Comparison of ENCODE assay signal across 11 cellular contexts in the genomic region with DNA sequence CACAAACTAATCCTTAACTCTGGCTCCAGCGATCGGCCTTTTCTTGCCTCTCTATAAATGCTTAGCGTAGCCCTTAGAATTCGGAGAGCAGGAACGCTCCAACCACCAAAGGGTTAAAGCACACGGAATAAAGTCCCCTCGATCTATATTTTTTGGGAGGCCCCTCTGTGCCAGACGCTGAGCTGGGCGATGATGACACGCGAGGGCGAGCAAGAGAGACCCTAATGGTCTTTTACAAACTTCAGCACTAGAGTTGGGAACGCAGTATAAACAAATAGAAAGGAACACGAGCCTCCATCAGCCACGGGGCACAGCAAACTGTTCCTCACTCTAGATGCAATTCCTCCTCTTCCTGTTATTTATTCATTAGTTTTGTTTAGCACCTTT. TPM values are rescaled to one million over a fixed set of nuclear protein-coding genes. Genes with fewer than 3 reads are reported as not detected.
DNase-seq lines count a peak whose midpoint lies in the region; ATAC-seq, FAIRE-seq and TF ChIP-seq lines count a peak whose summit lies in the region.
"Had no signal": no experiment of that assay in that cellular context is flagged by ENCODE, and none has a peak within 500 bp of the region (broad histone marks: within the 10 kb centered on the region; RNA-seq: fewer than 3 reads in every experiment).

No MANE protein-coding gene starts in this region.

- H3K4me1 ChIP-seq in A549 (peaks cover 9% of the 10 kb centered on the region), HEK293 (ENCODE audit: control insufficient read depth, insufficient read depth, low read length) (peaks cover 20% of the 10 kb centered on the region), esophagus squamous epithelium (peaks cover 6 to 23% (median 12%) of the 10 kb centered on the region in 3 donors)

- H3K9me3 ChIP-seq in A549: no peaks in the 10 kb centered on the region
- H3K9me3 ChIP-seq in HEK293 (ENCODE audit: control insufficient read depth, insufficient read depth, low read depth, low read length): no peaks in the 10 kb centered on the region
- H3K9me3 ChIP-seq in esophagus squamous epithelium: no peaks in the 10 kb centered on the region

- H3K27ac Mint-ChIP-seq in neural crest cell (ENCODE audit: unreplicated experiment): peak overlapping the region; percentile 60
- H3K27ac Mint-ChIP-seq in immature natural killer cell: no peak overlapping the region

- no peak for TF ChIP-seq RAD21 in A549 (conservative IDR thresholded peaks at IDR 0.05 in 1 of 2, IDR thresholded peaks at IDR 0.05 in 1 of 2)

- H3K4me3 ChIP-seq in A549 (peak overlapping the region; percentile 62), HEK293 (ENCODE audit: low read depth, low read length) (peak overlapping the region; percentile 63), esophagus squamous epithelium (peak overlapping the region in 3 of 4 donors; percentile 30 to 64 (median 49))
- H3K4me3 ChIP-seq: PC-9 had no signal

- no peak for TF ChIP-seq EP300 in A549 (IDR thresholded peaks at IDR 0.05)

- H3K4me2 ChIP-seq in A549: peak overlapping the region; percentile 99
- H3K4me2 ChIP-seq: KMS-11, PC-9 had no signal

- peaks cover 0 to 86% (median 7%) of the 10 kb centered on the region in 4 donors for H3K27me3 ChIP-seq in esophagus squamous epithelium

- peak in 1 of 2 experiments; percentile 60; a peak in 3 of 6 replicates for ATAC-seq in A549

- peaks cover 52% of the 10 kb centered on the region for H3K4me1 Mint-ChIP-seq in neural crest cell
- no peaks in the 10 kb centered on the region for H3K4me1 Mint-ChIP-seq in immature natural killer cell

- H3K36me3 Mint-ChIP-seq in neural crest cell (ENCODE audit: low read depth) (peaks cover 3% of the 10 kb centered on the region), immature natural killer cell (no peaks in the 10 kb centered on the region)

- TF ChIP-seq POLR2A in A549 (IDR thresholded peaks at IDR 0.05; ENCODE audit: low read length) (no peak), esophagus squamous epithelium (IDR thresholded peaks at IDR 0.05) (no peak)

- H3K4me3 Mint-ChIP-seq in neural crest cell (peak overlapping the region; percentile 96), immature natural killer cell (no peak overlapping the region)

- H3K27me3 Mint-ChIP-seq in neural crest cell (ENCODE audit: low read depth): peaks cover 19% of the 10 kb centered on the region
- H3K27me3 Mint-ChIP-seq in immature natural killer cell (ENCODE audit: low read depth in 3 of 3): peaks cover 9 to 26% (median 16%) of the 10 kb centered on the region in 3 donors

- H3K9me3 Mint-ChIP-seq in neural crest cell (no peaks in the 10 kb centered on the region), immature natural killer cell (peaks cover 0 to 10% (median 4%) of the 10 kb centered on the region in 6 donors)

- no peak for DNase-seq in A549 (ENCODE audit: low read depth in 1 of 2, low spot score in 1 of 2)
- no peak for DNase-seq in esophagus squamous epithelium (lab: John Stamatoyannopoulos, UW)
- no peak for DNase-seq in neural crest cell (ENCODE audit: low read depth, low spot score)
- DNase-seq in anterior cingulate cortex (lab: John Stamatoyannopoulos, UW): no peak
- no peak for DNase-seq in frontal cortex (ENCODE audit: low spot score in 2 of 2)
- no peak for DNase-seq in immature natural killer cell
- DNase-seq in cerebellar nuclear complex (lab: John Stamatoyannopoulos, UW): no peak
- DNase-seq: DND-41, PC-9 had no signal

- 29% methylated on average over 15 of the region's 15 CpGs for WGBS in A549 (ENCODE audit: missing lambda C conversion rate)
- 7 to 10% methylated on average over 13 to 14 of the region's 15 CpGs for WGBS in esophagus squamous epithelium, 2 donors

- CTCF ChIA-PET in A549 (lab: Yijun Ruan, JAX) (no interaction called here), HEK293 (lab: Yijun Ruan, JAX) (no interaction called here)

- H3K36me3 ChIP-seq in HEK293 (ENCODE audit: control insufficient read depth in 2 of 2, insufficient read depth in 1 of 2, low read length in 2 of 2): no peaks in the 10 kb centered on the region
- H3K36me3 ChIP-seq in esophagus squamous epithelium: no peaks in the 10 kb centered on the region

- FAIRE-seq in A549 (lab: Jason Lieb, UNC) (no peak), frontal cortex (lab: Jason Lieb, UNC) (no peak)

- H3K27ac ChIP-seq in A549: no peak overlapping the region
- H3K27ac ChIP-seq in HEK293 (ENCODE audit: extremely low read depth, low read depth, low read length): peak overlapping the region; percentile 82; the same call in 1 of the 2 replicates
- H3K27ac ChIP-seq in esophagus squamous epithelium: no peak overlapping the region
- H3K27ac ChIP-seq: KMS-11, PC-9 had no signal

- POLR2A ChIA-PET in A549 (lab: Yijun Ruan, JAX) (no interaction called here), HEK293 (lab: Yijun Ruan, JAX) (no interaction called here)

- intact Hi-C loops in esophagus squamous epithelium (cut with DNase I): no loop called here

- TF ChIP-seq CTCF in A549 (IDR thresholded peaks at IDR 0.05): no peak
- no peak for TF ChIP-seq CTCF in HEK293 (tag by site-specific recombination; IDR thresholded peaks at IDR 0.05)
- no peak for TF ChIP-seq CTCF in esophagus squamous epithelium (IDR thresholded peaks at IDR 0.05)
- no peak for TF ChIP-seq CTCF in neural crest cell (conservative IDR thresholded peaks at IDR 0.05)

TF ChIP-seq in A549, 52 proteins besides CTCF, POLR2A, EP300 and RAD21:
- no peak for TF ChIP-seq NFE2L2 (conservative IDR thresholded peaks at IDR 0.05; ENCODE audit: low read length)
- TF ChIP-seq, protein P1, sequence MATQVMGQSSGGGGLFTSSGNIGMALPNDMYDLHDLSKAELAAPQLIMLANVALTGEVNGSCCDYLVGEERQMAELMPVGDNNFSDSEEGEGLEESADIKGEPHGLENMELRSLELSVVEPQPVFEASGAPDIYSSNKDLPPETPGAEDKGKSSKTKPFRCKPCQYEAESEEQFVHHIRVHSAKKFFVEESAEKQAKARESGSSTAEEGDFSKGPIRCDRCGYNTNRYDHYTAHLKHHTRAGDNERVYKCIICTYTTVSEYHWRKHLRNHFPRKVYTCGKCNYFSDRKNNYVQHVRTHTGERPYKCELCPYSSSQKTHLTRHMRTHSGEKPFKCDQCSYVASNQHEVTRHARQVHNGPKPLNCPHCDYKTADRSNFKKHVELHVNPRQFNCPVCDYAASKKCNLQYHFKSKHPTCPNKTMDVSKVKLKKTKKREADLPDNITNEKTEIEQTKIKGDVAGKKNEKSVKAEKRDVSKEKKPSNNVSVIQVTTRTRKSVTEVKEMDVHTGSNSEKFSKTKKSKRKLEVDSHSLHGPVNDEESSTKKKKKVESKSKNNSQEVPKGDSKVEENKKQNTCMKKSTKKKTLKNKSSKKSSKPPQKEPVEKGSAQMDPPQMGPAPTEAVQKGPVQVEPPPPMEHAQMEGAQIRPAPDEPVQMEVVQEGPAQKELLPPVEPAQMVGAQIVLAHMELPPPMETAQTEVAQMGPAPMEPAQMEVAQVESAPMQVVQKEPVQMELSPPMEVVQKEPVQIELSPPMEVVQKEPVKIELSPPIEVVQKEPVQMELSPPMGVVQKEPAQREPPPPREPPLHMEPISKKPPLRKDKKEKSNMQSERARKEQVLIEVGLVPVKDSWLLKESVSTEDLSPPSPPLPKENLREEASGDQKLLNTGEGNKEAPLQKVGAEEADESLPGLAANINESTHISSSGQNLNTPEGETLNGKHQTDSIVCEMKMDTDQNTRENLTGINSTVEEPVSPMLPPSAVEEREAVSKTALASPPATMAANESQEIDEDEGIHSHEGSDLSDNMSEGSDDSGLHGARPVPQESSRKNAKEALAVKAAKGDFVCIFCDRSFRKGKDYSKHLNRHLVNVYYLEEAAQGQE (IDR thresholded peaks at IDR 0.05): peak; percentile 49; the same call in 1 of the 2 replicates

TF ChIP-seq in HEK293, 187 proteins besides CTCF, POLR2A, EP300 and RAD21:
- no peak for TF ChIP-seq ZFP3 (tag by site-specific recombination; IDR thresholded peaks at IDR 0.05; ENCODE audit: low read depth)
- no peak for TF ChIP-seq ZBTB6 (tag by site-specific recombination; IDR thresholded peaks at IDR 0.05)
- peak; percentile 80 for TF ChIP-seq ZNF335 (tag by site-specific recombination; conservative IDR thresholded peaks at IDR 0.05)

RNA-seq across cellular contexts. Expression of gene TOX3, which starts 1.8 kb away (rescaled TPM):
- polyA plus RNA-seq in A549 (2011; rRNA removed) (2.2 and 4.1 TPM in 2 replicates), A549 (2017; fragmentation: RNase III; extraction: RNeasy Plus Mini Kit Qiagen cat#74134 plus additional on column Dnase treatment) (0.05 to 0.10 TPM in 2 of 3 replicates, not detected in the other), immature natural killer cell (not detected)
- polyA plus RNA-seq in A549 (2012; cell fraction: cytosol; rRNA removed): 0.62 and 0.73 TPM in 2 replicates
- polyA plus RNA-seq in A549 (2012; cell fraction: nucleus; rRNA removed): 0.24 and 1.4 TPM in 2 replicates
- polyA minus RNA-seq in A549 (2011; rRNA and poly(A)+ RNA removed): 5.5 and 6.6 TPM in 2 replicates
- total RNA-seq in esophagus squamous epithelium (1 to 10 TPM in 1 of 4 donors, under 1 TPM in 2, not detected in 1; 0.09 to 1.1 (median 0.11) TPM), neural crest cell (37.5 and 39.2 TPM in 2 replicates), frontal cortex (18.8 TPM)
- total RNA-seq: PC-9 had no signal
